ENCODE assay signal across 8 cellular contexts in the genomic region with DNA sequence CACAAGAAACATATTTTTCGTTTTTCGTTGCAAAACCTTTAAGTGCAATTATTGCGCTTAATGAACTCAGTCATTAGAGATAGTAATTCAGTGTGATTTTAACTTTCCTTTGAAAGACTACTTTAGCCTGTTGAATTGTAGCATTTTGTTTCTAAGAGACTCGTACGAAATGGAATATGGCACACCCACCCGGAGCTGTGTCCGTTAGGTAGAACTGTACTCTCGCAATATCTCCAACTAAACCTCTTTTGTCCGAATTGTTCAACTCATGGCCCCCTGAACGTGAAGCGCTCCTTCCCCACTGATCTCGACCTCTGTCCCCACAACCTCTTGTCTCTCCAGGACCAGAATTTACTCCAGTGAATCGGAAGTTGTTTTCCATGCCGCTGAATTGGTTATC. TPM values are rescaled to one million over a fixed set of nuclear protein-coding genes. Genes with fewer than 3 reads are reported as not detected.
A peak's percentile ranks its signal among the peaks of the same experiment; 100 is the strongest.
DNase-seq lines count a peak whose midpoint lies in the region; ATAC-seq and TF ChIP-seq lines count a peak whose summit lies in the region.

No MANE protein-coding gene starts in this region.

- POLR2A ChIA-PET in MCF 10A (lab: Yijun Ruan, JAX): interaction anchor here (0.8 to 3.4 kb wide), 24 partner anchors 8 to 1848 kb away, joined by 3 to 27 read pairs (median 6); a partner anchor contains a TSS

- H3K36me3 Mint-ChIP-seq in MCF 10A (ENCODE audit: insufficient read depth, unreplicated experiment): peaks cover 6% of the 10 kb centered on the region

- no peaks in the 10 kb centered on the region for H3K27me3 Mint-ChIP-seq in MCF 10A (ENCODE audit: insufficient read depth, unreplicated experiment)

- peak overlapping the region; percentile 92 for H3K4me2 ChIP-seq in smooth muscle cell

- intact Hi-C loops in MCF 10A (cut with micrococcal nuclease): loop anchor here (2.0 to 10.0 kb wide), 3 partner anchors 60 to 162 kb away; a partner anchor contains a TSS

- H3K36me3 ChIP-seq in Peyer's patch (peaks cover 0 to under 1% (median 0%) of the 10 kb centered on the region in 3 donors), smooth muscle cell (ENCODE audit: low read depth) (no peaks in the 10 kb centered on the region)

- H3K9me3 Mint-ChIP-seq in MCF 10A (ENCODE audit: unreplicated experiment): no peaks in the 10 kb centered on the region

- H3K9ac ChIP-seq in smooth muscle cell (ENCODE audit: low read depth): peak overlapping the region; percentile 98

- peak overlapping the region; percentile 97 for H3K27ac Mint-ChIP-seq in MCF 10A (ENCODE audit: low read depth, unreplicated experiment)

- H3K27ac ChIP-seq in Peyer's patch: peak overlapping the region; percentile 92 to 98 (median 96)
- peak overlapping the region; percentile 99 for H3K27ac ChIP-seq in smooth muscle cell (ENCODE audit: low read depth)

- H3K9me3 ChIP-seq in Peyer's patch (no peaks in the 10 kb centered on the region), smooth muscle cell (replicated peaks; ENCODE audit: low read depth) (no peaks in the 10 kb centered on the region)

- 1% methylated on average over 14 of the region's 14 CpGs for WGBS in smooth muscle cell (ENCODE audit: low lambda C conversion rate)

- no peak for TF ChIP-seq CTCF in Peyer's patch (IDR thresholded peaks at IDR 0.05)
- no peak for TF ChIP-seq CTCF in MCF 10A (IDR thresholded peaks at IDR 0.05; ENCODE audit: unreplicated experiment)
- TF ChIP-seq CTCF in smooth muscle cell (IDR thresholded peaks at IDR 0.05; ENCODE audit: borderline replicate concordance, insufficient read depth, poor library complexity, severe bottlenecking): no peak
- TF ChIP-seq CTCF in omental fat pad (IDR thresholded peaks at IDR 0.05): no peak

- H3K79me2 ChIP-seq in smooth muscle cell (ENCODE audit: low read depth): peaks cover 53% of the 10 kb centered on the region

- CTCF ChIA-PET in MCF 10A (lab: Yijun Ruan, JAX): interaction anchor here (0.6 to 1.5 kb wide), 5 partner anchors 41 to 1414 kb away, joined by 3 to 4 read pairs (median 3); a partner anchor contains a TSS

- peak; percentile 7 for ATAC-seq in GM19455 (IDR thresholded peaks at IDR 0.05; ENCODE audit: unreplicated experiment)
- ATAC-seq in GM19035 (IDR thresholded peaks at IDR 0.05; ENCODE audit: unreplicated experiment): no peak
- ATAC-seq in omental fat pad (ENCODE audit: low FRiP score): no peak

- TSS peak; percentile 41 for BruUV-seq in MCF 10A (replicated peaks; lab: Mats Ljungman, UMichigan)

- DNase-seq in AG20443 (ENCODE audit: low spot score): peak; percentile 27
- DNase-seq in Peyer's patch: peak in 2 of 3 donors; percentile 18 to 49
- DNase-seq in MCF 10A (ENCODE audit: unreplicated experiment): peak; percentile 43
- DNase-seq in inferior parietal cortex (ENCODE audit: extremely low spot score): peak; percentile 54
- DNase-seq in smooth muscle cell (lab: John Stamatoyannopoulos, UW; ENCODE audit: unreplicated experiment): no peak
- no peak for DNase-seq in omental fat pad (ENCODE audit: low spot score)

- H3K4me1 ChIP-seq in Peyer's patch (peaks cover 0 to 34% (median 4%) of the 10 kb centered on the region in 4 donors), smooth muscle cell (ENCODE audit: low read depth) (peaks cover 22% of the 10 kb centered on the region)

- H3K4me3 Mint-ChIP-seq in MCF 10A (ENCODE audit: unreplicated experiment): peak overlapping the region; percentile 93

- H3K4me3 ChIP-seq in Peyer's patch (peak overlapping the region; percentile 59 to 72 (median 65)), smooth muscle cell (peak overlapping the region; percentile 73)

- H3K27me3 ChIP-seq in Peyer's patch (no peaks in the 10 kb centered on the region), smooth muscle cell (ENCODE audit: low read depth) (no peaks in the 10 kb centered on the region)

- TF ChIP-seq POLR2A in Peyer's patch (IDR thresholded peaks at IDR 0.05): no peak

- H2AFZ ChIP-seq in smooth muscle cell (ENCODE audit: low read depth): peak overlapping the region; percentile 88

- H4K20me1 ChIP-seq in smooth muscle cell (ENCODE audit: low read depth): peaks cover 33% of the 10 kb centered on the region

- peaks cover 26% of the 10 kb centered on the region for H3K4me1 Mint-ChIP-seq in MCF 10A (ENCODE audit: insufficient read depth, unreplicated experiment)

- peaks cover 10% of the 10 kb centered on the region for H3F3A ChIP-seq in smooth muscle cell (ENCODE audit: low read depth)

RNA-seq across cellular contexts. Expression of a gene that starts 0.8 kb away (rescaled TPM):
- 10 to 100 TPM; 42.2 to 60.2 (median 51.9) TPM for total RNA-seq in Peyer's patch
- total RNA-seq in MCF 10A (2022): 62.8 and 63.3 TPM in 2 replicates
- total RNA-seq in smooth muscle cell: 67.9 and 93.9 TPM in 2 replicates
- polyA plus RNA-seq in smooth muscle cell: 24.1 and 28.2 TPM in 2 replicates
- 10 to 100 TPM; 42.3 to 70.5 (median 53.3) TPM for total RNA-seq in omental fat pad

Comparison
In these comparisons a context has a peak if more than half of its experiments do, and no peak if none do; other contexts are left out.
1. DNase-seq: peak in AG20443 (single experiment), Peyer's patch (2 of 3), MCF 10A (single experiment) and inferior parietal cortex (single experiment); none in smooth muscle cell (single experiment) and omental fat pad (single experiment).